Comparison of ENCODE assay signal across 10 cellular contexts in the genomic region with DNA sequence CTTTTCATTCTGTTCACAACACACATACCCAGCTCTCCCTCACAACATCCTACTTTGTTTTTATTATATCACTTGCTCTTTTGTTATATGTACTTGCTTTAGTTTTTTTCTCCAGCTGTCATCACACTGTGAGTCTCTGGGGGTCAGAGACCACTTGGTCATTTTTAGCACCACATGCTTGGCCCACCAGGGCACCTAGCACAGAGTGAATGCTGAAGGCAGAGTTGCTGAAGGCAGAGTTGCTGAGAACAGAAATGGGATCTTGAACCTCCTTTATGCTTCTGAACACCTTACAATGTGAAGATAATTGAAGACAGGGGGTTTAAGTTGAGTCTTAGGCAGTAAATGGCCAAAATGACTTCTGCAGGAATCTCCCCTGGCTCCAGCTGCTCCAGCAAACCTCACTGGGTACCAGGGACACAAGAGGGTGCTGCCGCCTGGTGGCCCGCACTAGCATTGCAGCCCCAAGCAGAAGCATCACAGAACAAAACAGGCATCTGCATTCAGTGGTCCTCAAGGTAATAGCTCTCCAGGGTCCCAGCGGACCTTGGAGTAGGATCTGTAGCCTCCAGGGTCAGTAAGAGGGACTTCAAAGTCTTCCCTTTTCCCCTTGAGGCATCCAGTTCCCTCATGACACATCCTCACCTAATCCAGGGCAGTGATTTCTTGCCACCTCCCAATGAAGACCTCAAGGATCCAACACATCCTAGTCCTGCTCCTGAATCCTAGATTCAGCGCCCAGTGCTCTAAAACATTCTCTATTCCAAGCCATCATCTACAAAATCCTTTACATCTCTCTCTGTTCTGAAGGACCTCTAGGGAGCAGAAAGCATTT.
DNase-seq lines count a peak whose midpoint lies in the region; ATAC-seq, FAIRE-seq and TF ChIP-seq lines count a peak whose summit lies in the region.
"Had no signal": no experiment of that assay in that cellular context is flagged by ENCODE, and none has a peak within 500 bp of the region (broad histone marks: within the 10 kb centered on the region; RNA-seq: fewer than 3 reads in every experiment).

No MANE protein-coding gene starts in this region.

- H3K4me3 Mint-ChIP-seq in natural killer cell treated with Interleukin-12 subunit alpha and Interleukin-12 subunit beta and Interleukin-15 and Interleukin-18, amount 100 ng/mL, for 72 hours: no peak overlapping the region

- H3K9me3 Mint-ChIP-seq in natural killer cell treated with Interleukin-12 subunit alpha and Interleukin-12 subunit beta and Interleukin-15 and Interleukin-18, amount 100 ng/mL, for 72 hours: peaks cover 25% of the 10 kb centered on the region

- no peak overlapping the region for H3K9ac ChIP-seq in kidney (ENCODE audit: low read length in 2 of 2)

- no peaks in the 10 kb centered on the region for H3K4me1 Mint-ChIP-seq in natural killer cell treated with Interleukin-12 subunit alpha and Interleukin-12 subunit beta and Interleukin-15 and Interleukin-18, amount 100 ng/mL, for 72 hours (ENCODE audit: low read depth in 2 of 2)

- H3K4me1 ChIP-seq in kidney (ENCODE audit: control insufficient read depth in 1 of 2, insufficient read depth in 1 of 2, low read depth in 1 of 2, low read length in 2 of 2): no peaks in the 10 kb centered on the region
- H3K4me1 ChIP-seq: vagina had no signal

- H3K36me3 ChIP-seq in kidney (ENCODE audit: control insufficient read depth in 1 of 2, insufficient read depth in 2 of 2, low read length in 2 of 2): no peaks in the 10 kb centered on the region
- H3K36me3 ChIP-seq: vagina had no signal

- in situ Hi-C loops in Caki2 (cut with HindIII; ENCODE audit: low pct_unique_long_range_greater_than_20kb, low sequenced_read_pairs): no loop called here

- no peak for FAIRE-seq in kidney (lab: Jason Lieb, UNC)

- no peak overlapping the region for H3K27ac ChIP-seq in kidney (ENCODE audit: low read depth in 2 of 2, low read length in 2 of 2)
- H3K27ac ChIP-seq: RWPE1, vagina had no signal

- peak; percentile 57 for TF ChIP-seq CTCF in kidney (IDR thresholded peaks at IDR 0.05; ENCODE audit: borderline replicate concordance, extremely low read depth, insufficient read depth)

- H3K27ac Mint-ChIP-seq in natural killer cell treated with Interleukin-12 subunit alpha and Interleukin-12 subunit beta and Interleukin-15 and Interleukin-18, amount 100 ng/mL, for 72 hours: no peak overlapping the region

- peaks cover 5 to 6% of the 10 kb centered on the region in 2 donors for H3K9me3 ChIP-seq in kidney (ENCODE audit: control insufficient read depth in 1 of 2, low read length in 2 of 2)
- H3K9me3 ChIP-seq: vagina had no signal

- no peaks in the 10 kb centered on the region for H3K27me3 Mint-ChIP-seq in natural killer cell treated with Interleukin-12 subunit alpha and Interleukin-12 subunit beta and Interleukin-15 and Interleukin-18, amount 100 ng/mL, for 72 hours

- DNase-seq in Caki2 (ENCODE audit: low read depth) (peak; percentile 21), kidney (no peak)
- DNase-seq in activated CD8-positive, alpha-beta memory T cell treated with anti-CD3 and anti-CD28 coated beads, Interleukin-2, amount 50 U/mL, for 48 hours: no peak
- DNase-seq in stimulated activated CD4-positive, alpha-beta T cell treated with anti-CD3 and anti-CD28 coated beads, Interleukin-12 subunit alpha, Interleukin-12 subunit beta, amount 100 ng/mL, for 4 hours: no peak
- DNase-seq in natural killer cell treated with Interleukin-12 subunit alpha and Interleukin-12 subunit beta and Interleukin-15 and Interleukin-18, amount 100 ng/mL, for 72 hours (ENCODE audit: low spot score): no peak

- peaks cover 5% of the 10 kb centered on the region for H3K36me3 Mint-ChIP-seq in natural killer cell treated with Interleukin-12 subunit alpha and Interleukin-12 subunit beta and Interleukin-15 and Interleukin-18, amount 100 ng/mL, for 72 hours

- ATAC-seq in GM19463 (IDR thresholded peaks at IDR 0.05; ENCODE audit: unreplicated experiment): peak; percentile 44
- ATAC-seq in SK-N-SH treated with all-trans-retinoic acid at 6 μM for 48 hours: peak; percentile 92
- no peak for ATAC-seq in HG02970 (IDR thresholded peaks at IDR 0.05; ENCODE audit: low FRiP score, unreplicated experiment)
- ATAC-seq in natural killer cell treated with Interleukin-12 subunit alpha and Interleukin-12 subunit beta and Interleukin-15 and Interleukin-18, amount 100 ng/mL, for 72 hours: no peak

- H3K4me3 ChIP-seq in kidney (ENCODE audit: low read length in 2 of 2): no peak overlapping the region
- H3K4me3 ChIP-seq: vagina had no signal

- intact Hi-C loops in kidney (cut with DNase I): no loop called here

TF ChIP-seq in SK-N-SH treated with all-trans-retinoic acid at 6 μM for 48 hours, 23 proteins besides CTCF, POLR2A, EP300 and RAD21:
- TF ChIP-seq, protein P1, sequence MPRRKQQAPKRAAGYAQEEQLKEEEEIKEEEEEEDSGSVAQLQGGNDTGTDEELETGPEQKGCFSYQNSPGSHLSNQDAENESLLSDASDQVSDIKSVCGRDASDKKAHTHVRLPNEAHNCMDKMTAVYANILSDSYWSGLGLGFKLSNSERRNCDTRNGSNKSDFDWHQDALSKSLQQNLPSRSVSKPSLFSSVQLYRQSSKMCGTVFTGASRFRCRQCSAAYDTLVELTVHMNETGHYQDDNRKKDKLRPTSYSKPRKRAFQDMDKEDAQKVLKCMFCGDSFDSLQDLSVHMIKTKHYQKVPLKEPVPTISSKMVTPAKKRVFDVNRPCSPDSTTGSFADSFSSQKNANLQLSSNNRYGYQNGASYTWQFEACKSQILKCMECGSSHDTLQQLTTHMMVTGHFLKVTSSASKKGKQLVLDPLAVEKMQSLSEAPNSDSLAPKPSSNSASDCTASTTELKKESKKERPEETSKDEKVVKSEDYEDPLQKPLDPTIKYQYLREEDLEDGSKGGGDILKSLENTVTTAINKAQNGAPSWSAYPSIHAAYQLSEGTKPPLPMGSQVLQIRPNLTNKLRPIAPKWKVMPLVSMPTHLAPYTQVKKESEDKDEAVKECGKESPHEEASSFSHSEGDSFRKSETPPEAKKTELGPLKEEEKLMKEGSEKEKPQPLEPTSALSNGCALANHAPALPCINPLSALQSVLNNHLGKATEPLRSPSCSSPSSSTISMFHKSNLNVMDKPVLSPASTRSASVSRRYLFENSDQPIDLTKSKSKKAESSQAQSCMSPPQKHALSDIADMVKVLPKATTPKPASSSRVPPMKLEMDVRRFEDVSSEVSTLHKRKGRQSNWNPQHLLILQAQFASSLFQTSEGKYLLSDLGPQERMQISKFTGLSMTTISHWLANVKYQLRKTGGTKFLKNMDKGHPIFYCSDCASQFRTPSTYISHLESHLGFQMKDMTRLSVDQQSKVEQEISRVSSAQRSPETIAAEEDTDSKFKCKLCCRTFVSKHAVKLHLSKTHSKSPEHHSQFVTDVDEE (CRISPR knock-in tag; IDR thresholded peaks at IDR 0.05): no peak
- TF ChIP-seq SNAI2 (CRISPR knock-in tag; IDR thresholded peaks at IDR 0.05): no peak
- TF ChIP-seq, protein P2, sequence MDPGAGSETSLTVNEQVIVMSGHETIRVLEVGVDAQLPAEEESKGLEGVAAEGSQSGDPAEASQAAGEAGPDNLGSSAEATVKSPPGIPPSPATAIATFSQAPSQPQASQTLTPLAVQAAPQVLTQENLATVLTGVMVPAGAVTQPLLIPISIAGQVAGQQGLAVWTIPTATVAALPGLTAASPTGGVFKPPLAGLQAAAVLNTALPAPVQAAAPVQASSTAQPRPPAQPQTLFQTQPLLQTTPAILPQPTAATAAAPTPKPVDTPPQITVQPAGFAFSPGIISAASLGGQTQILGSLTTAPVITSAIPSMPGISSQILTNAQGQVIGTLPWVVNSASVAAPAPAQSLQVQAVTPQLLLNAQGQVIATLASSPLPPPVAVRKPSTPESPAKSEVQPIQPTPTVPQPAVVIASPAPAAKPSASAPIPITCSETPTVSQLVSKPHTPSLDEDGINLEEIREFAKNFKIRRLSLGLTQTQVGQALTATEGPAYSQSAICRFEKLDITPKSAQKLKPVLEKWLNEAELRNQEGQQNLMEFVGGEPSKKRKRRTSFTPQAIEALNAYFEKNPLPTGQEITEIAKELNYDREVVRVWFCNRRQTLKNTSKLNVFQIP (CRISPR knock-in tag; IDR thresholded peaks at IDR 0.05; ENCODE audit: borderline replicate concordance, low read depth): no peak
- TF ChIP-seq ZFP3 (CRISPR knock-in tag; IDR thresholded peaks at IDR 0.05): no peak
- TF ChIP-seq, protein P3, sequence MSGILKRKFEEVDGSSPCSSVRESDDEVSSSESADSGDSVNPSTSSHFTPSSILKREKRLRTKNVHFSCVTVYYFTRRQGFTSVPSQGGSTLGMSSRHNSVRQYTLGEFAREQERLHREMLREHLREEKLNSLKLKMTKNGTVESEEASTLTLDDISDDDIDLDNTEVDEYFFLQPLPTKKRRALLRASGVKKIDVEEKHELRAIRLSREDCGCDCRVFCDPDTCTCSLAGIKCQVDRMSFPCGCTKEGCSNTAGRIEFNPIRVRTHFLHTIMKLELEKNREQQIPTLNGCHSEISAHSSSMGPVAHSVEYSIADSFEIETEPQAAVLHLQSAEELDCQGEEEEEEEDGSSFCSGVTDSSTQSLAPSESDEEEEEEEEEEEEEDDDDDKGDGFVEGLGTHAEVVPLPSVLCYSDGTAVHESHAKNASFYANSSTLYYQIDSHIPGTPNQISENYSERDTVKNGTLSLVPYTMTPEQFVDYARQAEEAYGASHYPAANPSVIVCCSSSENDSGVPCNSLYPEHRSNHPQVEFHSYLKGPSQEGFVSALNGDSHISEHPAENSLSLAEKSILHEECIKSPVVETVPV (CRISPR knock-in tag; IDR thresholded peaks at IDR 0.05): no peak
- TF ChIP-seq ZNF8 (CRISPR knock-in tag; IDR thresholded peaks at IDR 0.05): no peak
- TF ChIP-seq PPARA (CRISPR knock-in tag; IDR thresholded peaks at IDR 0.05; ENCODE audit: borderline replicate concordance): no peak
- no peak for TF ChIP-seq TCF4 (CRISPR knock-in tag; IDR thresholded peaks at IDR 0.05; ENCODE audit: borderline replicate concordance)
- TF ChIP-seq BACH2 (CRISPR knock-in tag; IDR thresholded peaks at IDR 0.05; ENCODE audit: borderline replicate concordance): no peak
- no peak for TF ChIP-seq OSR1 (CRISPR knock-in tag; IDR thresholded peaks at IDR 0.05)
- TF ChIP-seq ISL1 (CRISPR knock-in tag; IDR thresholded peaks at IDR 0.05): no peak
- TF ChIP-seq CSDC2 (CRISPR knock-in tag; IDR thresholded peaks at IDR 0.05): no peak
- no peak for TF ChIP-seq GLIS3 (CRISPR knock-in tag; IDR thresholded peaks at IDR 0.05)
- no peak for TF ChIP-seq ZC3H10 (CRISPR knock-in tag; IDR thresholded peaks at IDR 0.05)
- TF ChIP-seq ZNF565 (CRISPR knock-in tag; conservative IDR thresholded peaks at IDR 0.05; ENCODE audit: low read depth): no peak
- no peak for TF ChIP-seq TOX (CRISPR knock-in tag; IDR thresholded peaks at IDR 0.05; ENCODE audit: borderline replicate concordance)
- TF ChIP-seq ZNF70 (CRISPR knock-in tag; IDR thresholded peaks at IDR 0.05): no peak
TF ChIP-seq in SK-N-SH treated with all-trans-retinoic acid at 6 μM for 48 hours: peak in this region for 0.

Comparison
In these comparisons a context has a peak if more than half of its experiments do, and no peak if none do; other contexts are left out.
1. ATAC-seq: peak in GM19463 (single experiment) and SK-N-SH treated with all-trans-retinoic acid at 6 μM for 48 hours (single experiment); none in HG02970 (single experiment) and natural killer cell treated with Interleukin-12 subunit alpha and Interleukin-12 subunit beta and Interleukin-15 and Interleukin-18, amount 100 ng/mL, for 72 hours (0 of 2).